Comparison of ENCODE assay signal across 13 cellular contexts in the genomic region with DNA sequence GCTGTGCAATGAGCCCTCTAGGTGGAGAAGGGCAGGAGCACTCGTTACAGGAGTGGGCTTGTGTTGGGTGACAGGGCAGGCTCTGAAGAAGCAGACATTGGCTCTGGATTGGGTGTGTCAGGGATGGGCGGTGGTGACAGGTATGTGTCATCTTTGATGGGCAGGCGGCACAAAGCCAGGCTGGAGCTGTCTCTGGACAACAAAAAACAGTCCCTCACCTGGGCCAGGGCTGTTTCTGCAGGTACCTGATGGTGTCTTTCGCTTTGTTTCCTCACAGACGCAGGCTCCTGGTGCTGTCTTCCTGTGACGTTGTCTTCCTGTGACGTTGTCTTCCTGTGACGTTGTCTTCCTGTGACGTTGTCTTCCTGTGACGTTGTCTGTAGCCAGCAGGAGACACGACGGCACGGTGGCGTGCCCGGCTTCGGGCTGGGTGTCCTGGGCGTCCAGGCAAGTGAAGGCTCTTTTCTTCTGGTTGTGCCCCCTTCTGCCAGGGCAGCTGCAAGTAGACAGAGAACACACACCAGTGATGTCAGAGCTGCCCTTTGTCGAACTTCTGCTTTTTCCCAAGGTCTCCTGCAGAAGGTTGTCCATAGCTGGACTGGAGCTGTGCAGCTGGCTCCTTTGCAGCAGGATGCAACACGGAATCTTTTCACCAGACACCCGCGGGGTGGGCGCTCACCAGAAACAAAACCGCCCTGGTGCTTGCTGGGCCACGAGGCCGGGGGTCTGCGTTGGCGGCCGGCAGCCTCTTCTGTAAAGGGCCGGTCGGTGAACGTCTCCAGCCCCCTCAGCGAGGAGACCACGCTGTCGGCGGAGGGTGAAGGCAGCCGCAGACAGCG. TPM values are rescaled to one million over a fixed set of nuclear protein-coding genes. Genes with fewer than 3 reads are reported as not detected.
DNase-seq lines count a peak whose midpoint lies in the region; FAIRE-seq and TF ChIP-seq lines count a peak whose summit lies in the region.
"Had no signal": no experiment of that assay in that cellular context is flagged by ENCODE, and none has a peak within 500 bp of the region (broad histone marks: within the 10 kb centered on the region; RNA-seq: fewer than 3 reads in every experiment).

No MANE protein-coding gene starts in this region.

- POLR2A ChIA-PET in MCF 10A (lab: Yijun Ruan, JAX) = no interaction called here

- H3K36me3 Mint-ChIP-seq in endodermal cell (ENCODE audit: low read depth) = no peaks in the 10 kb centered on the region
- no peaks in the 10 kb centered on the region for H3K36me3 Mint-ChIP-seq in MCF 10A (ENCODE audit: insufficient read depth, unreplicated experiment)

- 90 to 92% methylated on average over 33 to 37 of the region's 37 CpGs for WGBS in endodermal cell (ENCODE audit: insufficient coverage in 1 of 2, insufficient read length in 1 of 2), 2 experiments

- H3K9me3 Mint-ChIP-seq in endodermal cell (peaks cover 4% of the 10 kb centered on the region), MCF 10A (ENCODE audit: unreplicated experiment) (no peaks in the 10 kb centered on the region)

- no peak overlapping the region for H3K27ac ChIP-seq in endodermal cell (ENCODE audit: low read depth, low read length)
- H3K27ac ChIP-seq: tibial nerve had no signal

- peaks cover 12% of the 10 kb centered on the region for H3K27me3 Mint-ChIP-seq in endodermal cell (ENCODE audit: insufficient read depth)
- peaks cover 78% of the 10 kb centered on the region for H3K27me3 Mint-ChIP-seq in MCF 10A (ENCODE audit: insufficient read depth, unreplicated experiment)

- H3K27me3 ChIP-seq in endodermal cell (ENCODE audit: control insufficient read depth, insufficient read depth, low read length, poor library complexity, severe bottlenecking) = no peaks in the 10 kb centered on the region

- H3K9me3 ChIP-seq in endodermal cell (ENCODE audit: control insufficient read depth, low read length) = peaks cover 9% of the 10 kb centered on the region

- peak; percentile 51 for DNase-seq in CD1c-positive myeloid dendritic cell (ENCODE audit: extremely low spot score)
- peak; percentile 7 for DNase-seq in D721Med (ENCODE audit: insufficient read length, low spot score)
- peak; percentile 18 for DNase-seq in T follicular helper cell (ENCODE audit: low read depth)
- DNase-seq in endodermal cell = peak; percentile 25
- no peak for DNase-seq in globus pallidus (ENCODE audit: low spot score)
- no peak for DNase-seq in DMS79 treated with DMSO at 0.1 percent for 48 hours (lab: John Stamatoyannopoulos, UW)
- no peak for DNase-seq in MCF 10A (ENCODE audit: unreplicated experiment)
- no peak for DNase-seq in stimulated activated CD4-positive, alpha-beta T cell treated with anti-CD3 and anti-CD28 coated beads, Interleukin-12 subunit alpha, Interleukin-12 subunit beta, amount 100 ng/mL, for 4 hours
- DNase-seq: glutamatergic neuron, NCI-H2107, small intestine had no signal

- FAIRE-seq in D721Med (lab: Jason Lieb, UNC) = no peak
- FAIRE-seq: small intestine had no signal

- H3K4me1 ChIP-seq in endodermal cell (ENCODE audit: control insufficient read depth, insufficient read depth, low read length) = no peaks in the 10 kb centered on the region
- H3K4me1 ChIP-seq: tibial nerve had no signal

- CTCF ChIA-PET in MCF 10A (lab: Yijun Ruan, JAX) = interaction anchor here (1.2 kb wide), 1 partner anchor 18 kb away, joined by 5 read pairs; no protein-coding TSS in a partner anchor

- no peaks in the 10 kb centered on the region for H3K36me3 ChIP-seq in endodermal cell (ENCODE audit: control insufficient read depth, insufficient read depth, low read length)
- H3K36me3 ChIP-seq: tibial nerve had no signal

- no TSS peak for BruUV-seq in MCF 10A (replicated peaks; lab: Mats Ljungman, UMichigan)

- H3K4me3 Mint-ChIP-seq in endodermal cell = no peak overlapping the region
- H3K4me3 Mint-ChIP-seq in MCF 10A (ENCODE audit: unreplicated experiment) = no peak overlapping the region

- H3K4me1 Mint-ChIP-seq in endodermal cell (peaks cover 17% of the 10 kb centered on the region), MCF 10A (ENCODE audit: insufficient read depth, unreplicated experiment) (no peaks in the 10 kb centered on the region)

- no peak overlapping the region for H3K4me3 ChIP-seq in endodermal cell (ENCODE audit: low read length)
- H3K4me3 ChIP-seq: tibial nerve had no signal

- H3K9ac ChIP-seq in endodermal cell (ENCODE audit: extremely low read depth, low read length, poor library complexity, severe bottlenecking) = no peak overlapping the region

- TF ChIP-seq CTCF in D721Med (IDR thresholded peaks at IDR 0.05; ENCODE audit: insufficient read depth, missing control alignments) (no peak), endodermal cell (conservative IDR thresholded peaks at IDR 0.05) (no peak), MCF 10A (IDR thresholded peaks at IDR 0.05; ENCODE audit: unreplicated experiment) (no peak)

- intact Hi-C loops in MCF 10A (cut with micrococcal nuclease) = no loop called here

- no peak overlapping the region for H3K27ac Mint-ChIP-seq in endodermal cell
- H3K27ac Mint-ChIP-seq in MCF 10A (ENCODE audit: low read depth, unreplicated experiment) = no peak overlapping the region

RNA-seq across cellular contexts. Expression of gene GPR35, which starts 21.0 kb away (rescaled TPM):
- total RNA-seq in endodermal cell (under 1 TPM; 0.55 to 0.71 TPM), MCF 10A (2022) (0.42 and 0.81 TPM in 2 replicates)
- polyA plus RNA-seq in endodermal cell (2013, experiment 1 of 2) = 0.82 TPM
- polyA plus RNA-seq in endodermal cell (2013, experiment 2 of 2) = 0.75 TPM

RNA-seq across cellular contexts. Expression of gene AQP12B, which starts 36.4 kb away (rescaled TPM):
- total RNA-seq in endodermal cell (not detected), MCF 10A (2022) (not detected in 2 replicates)
- not detected for polyA plus RNA-seq in endodermal cell (2013, experiment 1 of 2)
- not detected for polyA plus RNA-seq in endodermal cell (2013, experiment 2 of 2)
- total RNA-seq: T-helper 1 cell treated with Interleukin-12 subunit alpha and Interleukin-12 subunit beta and Interleukin-4 antibody, amounts not matched to agents 30 ng/mL and 1 ng/mL, for 36 hours had no signal

RNA-seq across cellular contexts. Expression of gene AQP12A, which starts 45.4 kb away (rescaled TPM):
- not detected for total RNA-seq in endodermal cell
- polyA plus RNA-seq in endodermal cell (2013, experiment 1 of 2) = not detected
- not detected for polyA plus RNA-seq in endodermal cell (2013, experiment 2 of 2)
- not detected in 2 replicates for total RNA-seq in MCF 10A (2022)
- total RNA-seq: T-helper 1 cell treated with Interleukin-12 subunit alpha and Interleukin-12 subunit beta and Interleukin-4 antibody, amounts not matched to agents 30 ng/mL and 1 ng/mL, for 36 hours had no signal

RNA-seq across cellular contexts. Expression of gene CAPN10, which starts 59.7 kb away (rescaled TPM):
- total RNA-seq in endodermal cell (10 to 100 TPM; 58.9 to 61.9 TPM), MCF 10A (2022) (27.6 and 35.2 TPM in 2 replicates)
- 43.3 TPM for polyA plus RNA-seq in endodermal cell (2013, experiment 1 of 2)
- 41.5 TPM for polyA plus RNA-seq in endodermal cell (2013, experiment 2 of 2)

Comparison
In these comparisons a context has a peak if more than half of its experiments do, and no peak if none do; other contexts are left out.
1. DNase-seq: peak in CD1c-positive myeloid dendritic cell (single experiment), D721Med (single experiment), T follicular helper cell (single experiment) and endodermal cell (single experiment); none in globus pallidus (single experiment), DMS79 treated with DMSO at 0.1 percent for 48 hours (single experiment), MCF 10A (single experiment) and stimulated activated CD4-positive, alpha-beta T cell treated with anti-CD3 and anti-CD28 coated beads, Interleukin-12 subunit alpha, Interleukin-12 subunit beta, amount 100 ng/mL, for 4 hours (single experiment).